6 cellular contexts compared by ENCODE assay signal in genomic region chrX:48006688-48007087, GRCh38. TPM values are rescaled to one million over a fixed set of nuclear protein-coding genes. Genes with fewer than 3 reads are reported as not detected.
"Had no signal": no experiment of that assay in that cellular context is flagged by ENCODE, and none has a peak within 500 bp of the region (broad histone marks: within the 10 kb centered on the region; RNA-seq: fewer than 3 reads in every experiment).

SPACA5 (plus strand) TSS chrX:48006988; CDS start chrX:48007803, 815 bp downstream.

RNA-seq across cellular contexts. Expression of gene SPACA5, which starts in this region (rescaled TPM):
- total RNA-seq: HepG2, HT-29, HT1080, IMR-90, K562 had no signal
- polyA plus RNA-seq: HepG2, IgD-negative memory B cell, IMR-90, K562 had no signal
